ENCODE assay signal across 2 cellular contexts in the genomic region with DNA sequence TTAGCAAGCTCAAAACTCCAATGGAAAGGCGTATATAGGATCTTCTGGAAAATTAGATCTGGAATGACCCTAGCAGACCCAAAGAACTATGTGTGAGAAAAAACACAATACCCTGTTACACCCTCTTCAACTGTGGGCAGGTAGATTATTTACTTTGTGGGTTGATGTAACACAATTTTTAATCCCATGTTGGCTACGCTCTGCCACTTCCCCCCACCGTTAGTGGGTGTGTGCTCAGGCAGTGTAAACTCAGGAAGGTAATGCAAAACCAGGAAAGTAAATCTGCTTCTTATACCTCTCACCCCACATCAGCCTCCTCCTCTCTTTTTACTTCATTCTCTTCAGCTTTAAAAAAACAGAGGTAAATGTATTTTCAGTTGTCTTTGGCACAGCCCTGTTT. TPM values are rescaled to one million over a fixed set of nuclear protein-coding genes. Genes with fewer than 3 reads are reported as not detected.
"Had no signal": no experiment of that assay in that cellular context is flagged by ENCODE, and none has a peak within 500 bp of the region (broad histone marks: within the 10 kb centered on the region; RNA-seq: fewer than 3 reads in every experiment).

No MANE protein-coding gene starts in this region.

RNA-seq across cellular contexts. Expression of gene NUDT4B, which starts 23.7 kb away (rescaled TPM):
- total RNA-seq: activated CD8-positive, alpha-beta T cell treated with anti-CD3 and anti-CD28 coated beads for 36 hours; activated naive CD4-positive, alpha-beta T cell treated with anti-CD3 and anti-CD28 coated beads for 36 hours had no signal
